Comparison of ENCODE assay signal across 18 cellular contexts in the genomic region with DNA sequence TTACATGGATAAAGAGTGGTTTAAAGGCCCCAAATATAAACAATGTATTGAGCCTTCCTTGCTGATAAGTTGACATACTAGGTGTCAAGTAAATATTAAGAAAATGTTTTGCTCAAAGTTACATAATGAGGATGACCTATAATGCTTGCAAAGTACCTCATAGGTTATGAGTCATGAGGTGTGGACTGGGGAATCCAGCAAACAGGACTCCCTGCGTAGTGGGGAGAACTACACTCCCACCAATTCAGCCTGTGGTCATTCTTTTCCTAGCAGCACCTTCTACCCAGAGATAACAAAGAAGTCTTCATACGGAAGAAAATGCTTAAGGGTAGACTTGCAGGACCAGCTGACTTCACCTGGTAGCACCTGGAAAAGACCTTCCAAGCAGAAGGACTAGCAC.
DNase-seq lines count a peak whose midpoint lies in the region; TF ChIP-seq lines count a peak whose summit lies in the region.
"Had no signal": no experiment of that assay in that cellular context is flagged by ENCODE, and none has a peak within 500 bp of the region (broad histone marks: within the 10 kb centered on the region; RNA-seq: fewer than 3 reads in every experiment).

No MANE protein-coding gene starts in this region.

- WGBS in hepatocyte (ENCODE audit: low lambda C conversion rate, missing lambda C conversion rate): 63% methylated on average over 2 of the region's 2 CpGs

- DNase-seq in EL: peak; percentile 2
- peak; percentile 11 for DNase-seq in HT1080 (ENCODE audit: low read depth)
- peak; percentile 4 for DNase-seq in RWPE1 (ENCODE audit: low spot score)
- peak; percentile 7 for DNase-seq in hepatocyte (ENCODE audit: low spot score)
- DNase-seq in G401 (ENCODE audit: low spot score): no peak
- DNase-seq in NCI-H510A (lab: John Stamatoyannopoulos, UW): no peak
- no peak for DNase-seq in GM19238 (ENCODE audit: insufficient read length, low spot score)
- DNase-seq: CD8-positive, alpha-beta memory T cell; NCI-H1930; NCI-H2171; NCI-H446; NCI-H69; OCI-M1; RPMI8226; T-helper 1 cell had no signal

- no peak overlapping the region for H3K4me3 ChIP-seq in hepatocyte
- H3K4me3 ChIP-seq: BLaER1 treated with 17β-estradiol and CSF1 and Interleukin-3, amounts not matched to agents 10 nM and 100 nM; HAP-1; K562 had no signal

- TF ChIP-seq CTCF in RWPE1 (conservative IDR thresholded peaks at IDR 0.05; ENCODE audit: low read depth) (no peak), hepatocyte (IDR thresholded peaks at IDR 0.05; ENCODE audit: poor library complexity) (no peak)

- H3K4me1 ChIP-seq in hepatocyte (ENCODE audit: insufficient read depth): no peaks in the 10 kb centered on the region
- H3K4me1 ChIP-seq: BLaER1 treated with 17β-estradiol and CSF1 and Interleukin-3, amounts not matched to agents 10 nM and 100 nM; HAP-1 had no signal

- H3K27me3 ChIP-seq in hepatocyte: no peaks in the 10 kb centered on the region
- H3K27me3 ChIP-seq: BLaER1 treated with 17β-estradiol and CSF1 and Interleukin-3, amounts not matched to agents 10 nM and 100 nM had no signal

- POLR2A ChIA-PET in RWPE1 (lab: Yijun Ruan, JAX; ENCODE audit: low non-redundant PET): no interaction called here

- no peak overlapping the region for H3K4me2 ChIP-seq in hepatocyte
- H3K4me2 ChIP-seq: BLaER1 treated with 17β-estradiol and CSF1 and Interleukin-3, amounts not matched to agents 10 nM and 100 nM had no signal

- H3K79me2 ChIP-seq in hepatocyte: no peaks in the 10 kb centered on the region

- CTCF ChIA-PET in RWPE1 (lab: Yijun Ruan, JAX): no interaction called here

- no peaks in the 10 kb centered on the region for H3K9me2 ChIP-seq in hepatocyte (replicated peaks; ENCODE audit: insufficient read depth)

- H2AFZ ChIP-seq in hepatocyte: no peak overlapping the region

- no peaks in the 10 kb centered on the region for H4K20me1 ChIP-seq in hepatocyte (ENCODE audit: insufficient read depth, poor library complexity, severe bottlenecking)
- H4K20me1 ChIP-seq: BLaER1 treated with 17β-estradiol and CSF1 and Interleukin-3, amounts not matched to agents 10 nM and 100 nM had no signal

- in situ Hi-C loops in G401 (cut with HindIII; ENCODE audit: low sequenced_read_pairs): no loop called here

- H3K9me3 ChIP-seq in hepatocyte (ENCODE audit: low read depth): no peaks in the 10 kb centered on the region
- H3K9me3 ChIP-seq: HAP-1 had no signal

- H3K27ac ChIP-seq in RWPE1: no peak overlapping the region
- H3K27ac ChIP-seq in hepatocyte: no peak overlapping the region
- H3K27ac ChIP-seq: BLaER1 treated with 17β-estradiol and CSF1 and Interleukin-3, amounts not matched to agents 10 nM and 100 nM had no signal

- no peaks in the 10 kb centered on the region for H3K36me3 ChIP-seq in hepatocyte (replicated peaks; ENCODE audit: insufficient read depth, low read depth)
- H3K36me3 ChIP-seq: BLaER1 treated with 17β-estradiol and CSF1 and Interleukin-3, amounts not matched to agents 10 nM and 100 nM; HAP-1 had no signal

Comparison
In these comparisons a context has a peak if more than half of its experiments do, and no peak if none do; other contexts are left out.
1. DNase-seq: peak in EL (single experiment), HT1080 (single experiment), RWPE1 (single experiment) and hepatocyte (single experiment); none in G401 (single experiment), NCI-H510A (single experiment) and GM19238 (single experiment).